19 cellular contexts compared by ENCODE assay signal in genomic region chr10:58921366-58921947, GRCh38.
A peak's percentile ranks its signal among the peaks of the same experiment; 100 is the strongest.
DNase-seq lines count a peak whose midpoint lies in the region; ATAC-seq, FAIRE-seq and TF ChIP-seq lines count a peak whose summit lies in the region.
"Had no signal": no experiment of that assay in that cellular context is flagged by ENCODE, and none has a peak within 500 bp of the region (broad histone marks: within the 10 kb centered on the region; RNA-seq: fewer than 3 reads in every experiment).

No MANE protein-coding gene starts in this region.

- peak; percentile 36 for FAIRE-seq in keratinocyte (lab: Jason Lieb, UNC)
- FAIRE-seq: colon, H1 had no signal

- H3K79me2 ChIP-seq in keratinocyte (ENCODE audit: control insufficient read depth, insufficient read depth, low read length), result no peaks in the 10 kb centered on the region

- dilution Hi-C loops in keratinocyte (cut with MboI; ENCODE audit: extremely low pct_ligation_motif_present, low sequenced_read_pairs), result no loop called here

- no peaks in the 10 kb centered on the region for H3K9me3 ChIP-seq in keratinocyte (ENCODE audit: control insufficient read depth, low read depth, low read length)
- no peaks in the 10 kb centered on the region for H3K9me3 ChIP-seq in skeletal muscle satellite cell (replicated peaks; ENCODE audit: low read length)
- no peaks in the 10 kb centered on the region for H3K9me3 ChIP-seq in CD4-positive, alpha-beta memory T cell (ENCODE audit: control insufficient read depth in 1 of 2, low read length in 2 of 2)
- H3K9me3 ChIP-seq: MG63 had no signal

- peak; percentile 5 for DNase-seq in LHCN-M2 (ENCODE audit: low read depth)
- no peak for DNase-seq in keratinocyte (ENCODE audit: low read depth, low spot score)
- DNase-seq in activated CD8-positive, alpha-beta T cell treated with anti-CD3 and anti-CD28 coated beads, Interleukin-2, amount 10 ng/mL, durations not matched to agents 7 days and 5 days, result no peak
- no peak for DNase-seq in CD4-positive, alpha-beta memory T cell
- no peak for DNase-seq in activated T-cell treated with anti-CD3 and anti-CD28 coated beads, Interleukin-2, amount 50 U/mL, for 48 hours
- DNase-seq: activated CD4-positive, alpha-beta T cell treated with anti-CD3 and anti-CD28 coated beads, Interleukin-2, amount 50 U/mL, for 48 hours; activated naive CD4-positive, alpha-beta T cell; aorta; COR-L47; IMR-90; islet precursor cell; mesendoderm; MG63 had no signal

- H3K4me3 ChIP-seq in keratinocyte (ENCODE audit: control insufficient read depth in 2 of 3, extremely low read depth in 1 of 3, insufficient read depth in 2 of 3, low read depth in 1 of 3, low read length in 3 of 3) (no peak overlapping the region), skeletal muscle satellite cell (ENCODE audit: low read length) (no peak overlapping the region)
- H3K4me3 ChIP-seq in CD4-positive, alpha-beta memory T cell (ENCODE audit: low read length in 2 of 2), result no peak overlapping the region
- H3K4me3 ChIP-seq: MG63, PC-9 had no signal

- TF ChIP-seq CTCF in brain (conservative IDR thresholded peaks at IDR 0.05) (no peak), keratinocyte (optimal IDR thresholded peaks at IDR 0.05 in 1 of 3, IDR thresholded peaks at IDR 0.05 in 1 of 3, conservative IDR thresholded peaks at IDR 0.05 in 1 of 3; ENCODE audit: extremely low read depth in 1 of 3, insufficient read depth in 2 of 3, low read length in 3 of 3) (no peak)

- H3K27ac Mint-ChIP-seq in brain, result peak overlapping the region; percentile 48 to 86 (median 69)
- H3K27ac Mint-ChIP-seq in activated CD8-positive, alpha-beta T cell treated with anti-CD3 and anti-CD28 coated beads, Interleukin-2, amount 10 ng/mL, durations not matched to agents 7 days and 5 days, result no peak overlapping the region
- H3K27ac Mint-ChIP-seq in CD4-positive, alpha-beta memory T cell, result no peak overlapping the region
- H3K27ac Mint-ChIP-seq: T-helper 2 cell treated with Interferon-gamma antibody and Interleukin-4, amounts not matched to agents 5 μg/mL and 100 μg/mL, for 36 hours had no signal

- peaks cover 2% of the 10 kb centered on the region for H3K9me1 ChIP-seq in keratinocyte (ENCODE audit: control insufficient read depth, extremely low read depth, insufficient read depth, low read length)

- CTCF ChIA-PET in activated CD8-positive, alpha-beta T cell treated with anti-CD3 and anti-CD28 coated beads, Interleukin-2, amount 10 ng/mL, durations not matched to agents 7 days and 5 days (lab: Charles Lee), result no interaction called here
- CTCF ChIA-PET in CD4-positive, alpha-beta memory T cell (lab: Charles Lee; ENCODE audit: partially characterized antibody), result interaction anchor here (1.5 kb wide), 1 partner anchor 30 kb away, joined by 4 read pairs; no protein-coding TSS in a partner anchor

- H3K4me1 ChIP-seq in keratinocyte (ENCODE audit: control insufficient read depth, extremely low read depth, insufficient read depth, low read length) (peaks cover 30% of the 10 kb centered on the region), skeletal muscle satellite cell (ENCODE audit: control insufficient read depth, insufficient read depth, low read length) (peaks cover 29% of the 10 kb centered on the region)
- no peaks in the 10 kb centered on the region for H3K4me1 ChIP-seq in CD4-positive, alpha-beta memory T cell (ENCODE audit: insufficient read depth, low read length)

- H3K36me3 ChIP-seq in keratinocyte (ENCODE audit: control insufficient read depth in 2 of 2, extremely low read depth in 1 of 2, insufficient read depth in 2 of 2, low read length in 2 of 2) (no peaks in the 10 kb centered on the region), skeletal muscle satellite cell (ENCODE audit: insufficient read depth, low read length) (no peaks in the 10 kb centered on the region)
- H3K36me3 ChIP-seq in CD4-positive, alpha-beta memory T cell (ENCODE audit: insufficient read depth, low read length), result no peaks in the 10 kb centered on the region
- H3K36me3 ChIP-seq: MG63 had no signal

- H3K4me1 Mint-ChIP-seq in brain, result peaks cover 34% of the 10 kb centered on the region
- H3K4me1 Mint-ChIP-seq in activated CD8-positive, alpha-beta T cell treated with anti-CD3 and anti-CD28 coated beads, Interleukin-2, amount 10 ng/mL, durations not matched to agents 7 days and 5 days (ENCODE audit: low read depth), result no peaks in the 10 kb centered on the region
- no peaks in the 10 kb centered on the region for H3K4me1 Mint-ChIP-seq in CD4-positive, alpha-beta memory T cell

- POLR2A ChIA-PET in activated CD8-positive, alpha-beta T cell treated with anti-CD3 and anti-CD28 coated beads, Interleukin-2, amount 10 ng/mL, durations not matched to agents 7 days and 5 days (lab: Charles Lee), result no interaction called here
- POLR2A ChIA-PET in CD4-positive, alpha-beta memory T cell (lab: Charles Lee; ENCODE audit: partially characterized antibody), result no interaction called here

- intact Hi-C loops in CD4-positive, alpha-beta memory T cell (cut with micrococcal nuclease), result no loop called here

- H3K4me3 Mint-ChIP-seq in brain, result peak overlapping the region in 4 of 5 experiments; percentile 2 to 53 (median 28)
- H3K4me3 Mint-ChIP-seq in activated CD8-positive, alpha-beta T cell treated with anti-CD3 and anti-CD28 coated beads, Interleukin-2, amount 10 ng/mL, durations not matched to agents 7 days and 5 days, result no peak overlapping the region
- H3K4me3 Mint-ChIP-seq in CD4-positive, alpha-beta memory T cell, result no peak overlapping the region
- H3K4me3 Mint-ChIP-seq: T-helper 2 cell treated with Interferon-gamma antibody and Interleukin-4, amounts not matched to agents 5 μg/mL and 100 μg/mL, for 36 hours had no signal

- H2AFZ ChIP-seq in keratinocyte (ENCODE audit: control insufficient read depth, low read length), result peak overlapping the region; percentile 82
- H2AFZ ChIP-seq: PC-9 had no signal

- H3K27me3 Mint-ChIP-seq in brain, result peaks cover 8% of the 10 kb centered on the region
- no peaks in the 10 kb centered on the region for H3K27me3 Mint-ChIP-seq in activated CD8-positive, alpha-beta T cell treated with anti-CD3 and anti-CD28 coated beads, Interleukin-2, amount 10 ng/mL, durations not matched to agents 7 days and 5 days (ENCODE audit: low read depth)
- H3K27me3 Mint-ChIP-seq in CD4-positive, alpha-beta memory T cell, result no peaks in the 10 kb centered on the region

- H3K9me3 Mint-ChIP-seq in brain, result no peaks in the 10 kb centered on the region
- H3K9me3 Mint-ChIP-seq in activated CD8-positive, alpha-beta T cell treated with anti-CD3 and anti-CD28 coated beads, Interleukin-2, amount 10 ng/mL, durations not matched to agents 7 days and 5 days (ENCODE audit: insufficient read depth), result no peaks in the 10 kb centered on the region
- H3K9me3 Mint-ChIP-seq in CD4-positive, alpha-beta memory T cell, result peaks cover 0 to 2% (median 0%) of the 10 kb centered on the region in 8 donors
- H3K9me3 Mint-ChIP-seq: T-helper 2 cell treated with Interferon-gamma antibody and Interleukin-4, amounts not matched to agents 5 μg/mL and 100 μg/mL, for 36 hours had no signal

- H4K20me1 ChIP-seq in keratinocyte (ENCODE audit: control insufficient read depth, extremely low read depth, insufficient read depth, low read length), result no peaks in the 10 kb centered on the region

- H3K9ac ChIP-seq in keratinocyte (ENCODE audit: control insufficient read depth, extremely low read depth, insufficient read depth, low read length) (no peak overlapping the region), skeletal muscle satellite cell (ENCODE audit: low read depth, low read length) (peak overlapping the region; percentile 67)

- no peak for ATAC-seq in activated CD8-positive, alpha-beta T cell treated with anti-CD3 and anti-CD28 coated beads, Interleukin-2, amount 10 ng/mL, durations not matched to agents 7 days and 5 days

- H3K4me2 ChIP-seq in keratinocyte (ENCODE audit: control insufficient read depth, extremely low read depth, insufficient read depth, low read depth, low read length), result peak overlapping the region; percentile 75
- H3K4me2 ChIP-seq in skeletal muscle satellite cell (ENCODE audit: low read length), result peak overlapping the region; percentile 66

- H3K27me3 ChIP-seq in keratinocyte (ENCODE audit: control insufficient read depth, extremely low read depth, insufficient read depth, low read length), result no peaks in the 10 kb centered on the region
- no peaks in the 10 kb centered on the region for H3K27me3 ChIP-seq in skeletal muscle satellite cell (ENCODE audit: control insufficient read depth, insufficient read depth, low read length)
- no peaks in the 10 kb centered on the region for H3K27me3 ChIP-seq in CD4-positive, alpha-beta memory T cell (ENCODE audit: insufficient read depth, low read length)
- H3K27me3 ChIP-seq: MG63 had no signal

- no peaks in the 10 kb centered on the region for H3K36me3 Mint-ChIP-seq in brain
- H3K36me3 Mint-ChIP-seq in activated CD8-positive, alpha-beta T cell treated with anti-CD3 and anti-CD28 coated beads, Interleukin-2, amount 10 ng/mL, durations not matched to agents 7 days and 5 days (ENCODE audit: low read depth), result no peaks in the 10 kb centered on the region
- no peaks in the 10 kb centered on the region for H3K36me3 Mint-ChIP-seq in CD4-positive, alpha-beta memory T cell

- H3K27ac ChIP-seq in keratinocyte (ENCODE audit: control insufficient read depth, insufficient read depth, low read length), result no peak overlapping the region
- H3K27ac ChIP-seq in CD4-positive, alpha-beta memory T cell (ENCODE audit: low read depth, low read length), result no peak overlapping the region
- H3K27ac ChIP-seq: PC-9 had no signal

Comparison
In these comparisons a context has a peak if more than half of its experiments do, and no peak if none do; other contexts are left out.
1. H3K27ac Mint-ChIP-seq: peak in brain (5 of 5); none in activated CD8-positive, alpha-beta T cell treated with anti-CD3 and anti-CD28 coated beads, Interleukin-2, amount 10 ng/mL, durations not matched to agents 7 days and 5 days (single experiment) and CD4-positive, alpha-beta memory T cell (0 of 7).
2. H3K4me3 Mint-ChIP-seq: peak in brain (4 of 5); none in activated CD8-positive, alpha-beta T cell treated with anti-CD3 and anti-CD28 coated beads, Interleukin-2, amount 10 ng/mL, durations not matched to agents 7 days and 5 days (single experiment) and CD4-positive, alpha-beta memory T cell (0 of 8).